ENCODE assay signal across 1 cellular context in genomic region chr15:24956131-24956838, GRCh38.
TF ChIP-seq lines count a peak whose summit lies in the region.

No MANE protein-coding gene starts in this region.

TF ChIP-seq in HepG2, 621 proteins besides CTCF, POLR2A, EP300 and RAD21 (continues in another document):
- TF ChIP-seq NR2F1 (CRISPR knock-in tag; IDR thresholded peaks at IDR 0.05) (no peak), HDAC1 (CRISPR knock-in tag; IDR thresholded peaks at IDR 0.05) (peak; percentile 50), ZNF317 (CRISPR knock-in tag; IDR thresholded peaks at IDR 0.05) (0 out of 2 replicates have a peak, but pooled peaks have one; percentile 13), YEATS2 (CRISPR knock-in tag; IDR thresholded peaks at IDR 0.05; ENCODE audit: borderline replicate concordance) (0 out of 2 replicates have a peak, but pooled peaks have one; percentile 24), HNF4A (CRISPR knock-in tag; IDR thresholded peaks at IDR 0.05) (no peak), NFE2L1 (CRISPR knock-in tag; IDR thresholded peaks at IDR 0.05; ENCODE audit: borderline replicate concordance) (no peak), ZNF777 (CRISPR knock-in tag; IDR thresholded peaks at IDR 0.05) (no peak), RERE (CRISPR knock-in tag; IDR thresholded peaks at IDR 0.05; ENCODE audit: low read depth) (no peak), ZNF256 (CRISPR knock-in tag; conservative IDR thresholded peaks at IDR 0.05) (no peak), CEBPB (IDR thresholded peaks at IDR 0.05; ENCODE audit: borderline replicate concordance, low read depth, low read length) (peak; percentile 97), ZFP1 (CRISPR knock-in tag; IDR thresholded peaks at IDR 0.05) (no peak), MTF2 (CRISPR knock-in tag; IDR thresholded peaks at IDR 0.05; ENCODE audit: borderline replicate concordance) (no peak), SAP130 (CRISPR knock-in tag; IDR thresholded peaks at IDR 0.05; ENCODE audit: low read depth) (peak; percentile 61), ZNF770 (CRISPR knock-in tag; IDR thresholded peaks at IDR 0.05) (no peak), DRAP1 (CRISPR knock-in tag; IDR thresholded peaks at IDR 0.05) (peak; percentile 37; the same call in 1 of the 2 replicates), ZNF766 (CRISPR knock-in tag; IDR thresholded peaks at IDR 0.05; ENCODE audit: borderline replicate concordance) (no peak), ZMYM2 (CRISPR knock-in tag; IDR thresholded peaks at IDR 0.05) (no peak), GABPA (IDR thresholded peaks at IDR 0.05; ENCODE audit: low read depth, low read length) (no peak), GABPA (CRISPR knock-in tag; IDR thresholded peaks at IDR 0.05; ENCODE audit: low read depth) (peak; percentile 47; the same call in 1 of the 2 replicates), ZFY (CRISPR knock-in tag; IDR thresholded peaks at IDR 0.05) (peak; percentile 18; the same call in 1 of the 2 replicates), ZSCAN20 (CRISPR knock-in tag; IDR thresholded peaks at IDR 0.05; ENCODE audit: borderline replicate concordance) (no peak), GTF2F1 (IDR thresholded peaks at IDR 0.05; ENCODE audit: low read length) (no peak), RXRA (CRISPR knock-in tag; IDR thresholded peaks at IDR 0.05) (peak; percentile 43; the same call in 1 of the 2 replicates), ZNF292 (CRISPR knock-in tag; IDR thresholded peaks at IDR 0.05; ENCODE audit: borderline replicate concordance, low read depth) (peak; percentile 50; the same call in 1 of the 2 replicates), ZNF670 (CRISPR knock-in tag; IDR thresholded peaks at IDR 0.05; ENCODE audit: borderline replicate concordance) (0 out of 2 replicates have a peak, but pooled peaks have one; percentile 53), ZBTB7A (CRISPR knock-in tag; IDR thresholded peaks at IDR 0.05) (peak; percentile 56; the same call in 1 of the 2 replicates), SALL1 (CRISPR knock-in tag; IDR thresholded peaks at IDR 0.05) (peak; percentile 78), SP1 (IDR thresholded peaks at IDR 0.05) (no peak), SP1 (CRISPR knock-in tag; IDR thresholded peaks at IDR 0.05) (0 out of 2 replicates have a peak, but pooled peaks have one; percentile 31), PRDM10 (CRISPR knock-in tag; IDR thresholded peaks at IDR 0.05; ENCODE audit: low read depth) (0 out of 2 replicates have a peak, but pooled peaks have one; percentile 41), FOXK1 (CRISPR knock-in tag; IDR thresholded peaks at IDR 0.05; ENCODE audit: borderline replicate concordance, low read depth) (peak; percentile 18; the same call in 1 of the 2 replicates), ATF7 (IDR thresholded peaks at IDR 0.05) (peak; percentile 59; the same call in 1 of the 2 replicates), ATF7 (CRISPR knock-in tag; IDR thresholded peaks at IDR 0.05) (no peak), SP2 (CRISPR knock-in tag; IDR thresholded peaks at IDR 0.05) (no peak), HNRNPLL (IDR thresholded peaks at IDR 0.05; ENCODE audit: low read depth, low read length, poor library complexity, severe bottlenecking) (peak; percentile 91), CEBPG (CRISPR knock-in tag; IDR thresholded peaks at IDR 0.05) (peak; percentile 91), ZNF574 (CRISPR knock-in tag; IDR thresholded peaks at IDR 0.05) (0 out of 2 replicates have a peak, but pooled peaks have one; percentile 34), TEAD2 (CRISPR knock-in tag; IDR thresholded peaks at IDR 0.05) (no peak), NFKBIZ (CRISPR knock-in tag; IDR thresholded peaks at IDR 0.05) (no peak), ZNF430 (CRISPR knock-in tag; IDR thresholded peaks at IDR 0.05) (0 out of 2 replicates have a peak, but pooled peaks have one; percentile 48), ARID4A (CRISPR knock-in tag; IDR thresholded peaks at IDR 0.05; ENCODE audit: borderline replicate concordance) (peak; percentile 59; the same call in 1 of the 2 replicates)
